1 cellular context compared by ENCODE assay signal in genomic region chr9:16954032-16954431, GRCh38.
TF ChIP-seq lines count a peak whose summit lies in the region.

No MANE protein-coding gene starts in this region.

TF ChIP-seq in HEK293, 187 proteins besides CTCF, POLR2A, EP300 and RAD21 (continued from another document and continues in another):
- TF ChIP-seq ZNF148 (tag by site-specific recombination; IDR thresholded peaks at IDR 0.05; ENCODE audit: borderline replicate concordance) (no peak), ZSCAN18 (tag by site-specific recombination; IDR thresholded peaks at IDR 0.05) (no peak), ZNF558 (tag by site-specific recombination; IDR thresholded peaks at IDR 0.05) (no peak), ZNF114 (tag by site-specific recombination; IDR thresholded peaks at IDR 0.05) (no peak), ZSCAN30 (tag by site-specific recombination; IDR thresholded peaks at IDR 0.05) (peak; percentile 69; the same call in 1 of the 2 replicates), ZNF626 (tag by site-specific recombination; IDR thresholded peaks at IDR 0.05) (no peak), ZNF184 (tag by site-specific recombination; IDR thresholded peaks at IDR 0.05) (no peak), OSR2 (tag by site-specific recombination; IDR thresholded peaks at IDR 0.05) (peak; percentile 97), ZNF211 (tag by site-specific recombination; IDR thresholded peaks at IDR 0.05; ENCODE audit: low read depth) (no peak), ZNF768 (tag by site-specific recombination; IDR thresholded peaks at IDR 0.05) (no peak), MZF1 (tag by site-specific recombination; IDR thresholded peaks at IDR 0.05; ENCODE audit: borderline replicate concordance) (no peak), ZFHX2 (tag by site-specific recombination; conservative IDR thresholded peaks at IDR 0.05) (0 out of 2 replicates have a peak, but pooled peaks have one; percentile 44), ZNF621 (tag by site-specific recombination; IDR thresholded peaks at IDR 0.05) (no peak), KLF7 (tag by site-specific recombination; IDR thresholded peaks at IDR 0.05; ENCODE audit: borderline replicate concordance) (peak; percentile 69; the same call in 1 of the 2 replicates), ZNF391 (tag by site-specific recombination; IDR thresholded peaks at IDR 0.05; ENCODE audit: borderline replicate concordance, low read depth) (no peak), KLF9 (tag by site-specific recombination; IDR thresholded peaks at IDR 0.05; ENCODE audit: low read depth) (no peak), ZNF561 (tag by site-specific recombination; IDR thresholded peaks at IDR 0.05; ENCODE audit: borderline replicate concordance) (0 out of 2 replicates have a peak, but pooled peaks have one; percentile 62), ZNF133 (tag by site-specific recombination; IDR thresholded peaks at IDR 0.05) (no peak), OVOL3 (tag by site-specific recombination; IDR thresholded peaks at IDR 0.05) (peak; percentile 93), ELK4 (IDR thresholded peaks at IDR 0.05; ENCODE audit: borderline replicate concordance, low read depth, low read length) (no peak), ZNF629 (tag by site-specific recombination; IDR thresholded peaks at IDR 0.05) (0 out of 2 replicates have a peak, but pooled peaks have one; percentile 26), KLF1 (tag by site-specific recombination; IDR thresholded peaks at IDR 0.05) (no peak), GLI2 (tag by site-specific recombination; IDR thresholded peaks at IDR 0.05; ENCODE audit: borderline replicate concordance, low read depth) (peak; percentile 95), ZNF639 (tag by site-specific recombination; IDR thresholded peaks at IDR 0.05) (no peak), ZBTB21 (tag by site-specific recombination; IDR thresholded peaks at IDR 0.05) (no peak), ZBTB11 (tag by site-specific recombination; conservative IDR thresholded peaks at IDR 0.05; ENCODE audit: low read depth) (no peak), YY1 (tag by site-specific recombination; IDR thresholded peaks at IDR 0.05) (0 out of 2 replicates have a peak, but pooled peaks have one; percentile 20), ZNF302 (tag by site-specific recombination; IDR thresholded peaks at IDR 0.05; ENCODE audit: low read depth) (no peak), ZNF777 (tag by site-specific recombination; IDR thresholded peaks at IDR 0.05; ENCODE audit: borderline replicate concordance) (no peak), SP7 (tag by site-specific recombination; IDR thresholded peaks at IDR 0.05) (peak; percentile 61), ZNF239 (tag by site-specific recombination; IDR thresholded peaks at IDR 0.05) (no peak), ZNF623 (tag by site-specific recombination; IDR thresholded peaks at IDR 0.05) (no peak), SCRT2 (tag by site-specific recombination; IDR thresholded peaks at IDR 0.05) (no peak), ZIC2 (tag by site-specific recombination; IDR thresholded peaks at IDR 0.05) (peak; percentile 86), GFI1B (tag by site-specific recombination; IDR thresholded peaks at IDR 0.05) (no peak), ZNF624 (tag by site-specific recombination; IDR thresholded peaks at IDR 0.05) (no peak), ZNF830 (tag by site-specific recombination; IDR thresholded peaks at IDR 0.05; ENCODE audit: low read depth) (no peak), SCRT1 (tag by site-specific recombination; IDR thresholded peaks at IDR 0.05; ENCODE audit: borderline replicate concordance) (peak; percentile 82), ZNF514 (tag by site-specific recombination; IDR thresholded peaks at IDR 0.05) (no peak), ZNF747 (tag by site-specific recombination; IDR thresholded peaks at IDR 0.05) (no peak), ZNF266 (tag by site-specific recombination; IDR thresholded peaks at IDR 0.05; ENCODE audit: low read depth) (no peak), PRDM2 (tag by site-specific recombination; IDR thresholded peaks at IDR 0.05; ENCODE audit: borderline replicate concordance) (no peak), ZNF792 (tag by site-specific recombination; IDR thresholded peaks at IDR 0.05) (no peak), ZBTB44 (tag by site-specific recombination; IDR thresholded peaks at IDR 0.05) (peak; percentile 72), ZBTB48 (tag by site-specific recombination; IDR thresholded peaks at IDR 0.05) (no peak), ZXDB (tag by site-specific recombination; IDR thresholded peaks at IDR 0.05) (peak; percentile 85), BCL11B (tag by site-specific recombination; IDR thresholded peaks at IDR 0.05; ENCODE audit: low read depth) (peak; percentile 71; the same call in 1 of the 2 replicates), ZNF560 (tag by site-specific recombination; IDR thresholded peaks at IDR 0.05; ENCODE audit: borderline replicate concordance) (no peak), ZNF221 (tag by site-specific recombination; IDR thresholded peaks at IDR 0.05; ENCODE audit: borderline replicate concordance) (no peak), ZNF677 (tag by site-specific recombination; IDR thresholded peaks at IDR 0.05) (no peak)
